Comparison of ENCODE assay signal across 18 cellular contexts in the genomic region with DNA sequence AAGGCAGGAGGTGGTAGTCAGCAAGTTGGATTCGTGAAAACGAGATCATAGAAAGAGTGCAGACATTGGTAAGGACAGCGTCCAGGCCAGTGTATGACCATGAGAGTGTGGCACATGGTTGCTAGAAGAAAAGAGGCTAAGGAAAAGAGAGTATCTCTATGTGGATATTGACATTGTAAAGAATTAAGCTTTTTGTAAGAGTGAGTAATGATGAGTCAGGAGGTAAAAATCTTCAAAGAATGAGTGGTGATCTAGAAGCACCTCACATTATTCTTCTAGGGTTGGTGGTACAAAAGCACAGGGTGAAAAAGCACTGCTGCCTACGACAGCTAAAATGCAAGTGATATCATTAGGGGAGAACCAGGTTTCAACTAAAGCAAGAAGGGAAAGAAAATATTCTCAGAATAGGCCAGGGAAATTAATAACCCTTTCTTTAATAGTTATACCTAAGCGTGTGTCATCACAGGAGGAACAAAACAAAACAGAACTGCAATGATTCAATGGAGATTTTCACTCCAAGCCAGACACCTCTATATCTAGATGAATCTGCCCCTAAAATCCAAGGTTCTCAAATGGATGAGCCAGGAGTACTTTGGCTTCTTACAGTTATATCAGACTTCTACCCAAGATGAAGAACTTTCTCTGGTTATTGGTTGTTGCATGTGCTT.
DNase-seq lines count a peak whose midpoint lies in the region; ATAC-seq, FAIRE-seq and TF ChIP-seq lines count a peak whose summit lies in the region.
"Had no signal": no experiment of that assay in that cellular context is flagged by ENCODE, and none has a peak within 500 bp of the region (broad histone marks: within the 10 kb centered on the region; RNA-seq: fewer than 3 reads in every experiment).

No MANE protein-coding gene starts in this region.

- TF ChIP-seq POLR2A in erythroblast (IDR thresholded peaks at IDR 0.05; ENCODE audit: low read length), result no peak
- no peak for TF ChIP-seq POLR2A in GM12891 (IDR thresholded peaks at IDR 0.05; ENCODE audit: low read depth, low read length)

- H3K36me3 Mint-ChIP-seq in natural killer cell treated with Interleukin-12 subunit alpha and Interleukin-12 subunit beta and Interleukin-15 and Interleukin-18, amount 100 ng/mL, for 72 hours, result no peaks in the 10 kb centered on the region
- H3K36me3 Mint-ChIP-seq: CD8-positive, alpha-beta T cell; naive thymus-derived CD4-positive, alpha-beta T cell had no signal

- POLR2A ChIA-PET in PC-9 (lab: Charles Lee; ENCODE audit: unreplicated experiment), result interaction anchor here (0.7 kb wide), 1 partner anchor 1512 kb away, joined by 7 read pairs; no protein-coding TSS in a partner anchor

- H3K79me2 ChIP-seq in PC-9 (ENCODE audit: low read depth), result no peaks in the 10 kb centered on the region

- peaks cover 7% of the 10 kb centered on the region for H3F3A ChIP-seq in PC-9 (ENCODE audit: insufficient read depth, low read depth)

- no peak overlapping the region for H3K4me3 Mint-ChIP-seq in natural killer cell treated with Interleukin-12 subunit alpha and Interleukin-12 subunit beta and Interleukin-15 and Interleukin-18, amount 100 ng/mL, for 72 hours
- H3K4me3 Mint-ChIP-seq: activated T-cell treated with anti-CD3 and anti-CD28 coated beads, Interleukin-2, amount 50 U/mL, for 4 hours; CD8-positive, alpha-beta T cell; naive thymus-derived CD4-positive, alpha-beta T cell had no signal

- no peak overlapping the region for H3K27ac Mint-ChIP-seq in natural killer cell treated with Interleukin-12 subunit alpha and Interleukin-12 subunit beta and Interleukin-15 and Interleukin-18, amount 100 ng/mL, for 72 hours
- H3K27ac Mint-ChIP-seq: CD8-positive, alpha-beta T cell; naive thymus-derived CD4-positive, alpha-beta T cell had no signal

- no peak for FAIRE-seq in GM12891 (lab: Jason Lieb, UNC)

- peaks cover 28% of the 10 kb centered on the region for H3K4me1 ChIP-seq in PC-9 (replicated peaks; ENCODE audit: insufficient read depth)
- H3K4me1 ChIP-seq: heart right ventricle, left ventricle myocardium inferior, sigmoid colon, stomach had no signal

- intact Hi-C loops in PC-9 (cut with micrococcal nuclease; ENCODE audit: unreplicated experiment), result loop anchor here (5.0 to 10.0 kb wide), 3 partner anchors 592 to 889 kb away; a partner anchor contains a TSS

- ATAC-seq in HG02610 (IDR thresholded peaks at IDR 0.05; ENCODE audit: unreplicated experiment), result no peak
- ATAC-seq in natural killer cell treated with Interleukin-12 subunit alpha and Interleukin-12 subunit beta and Interleukin-15 and Interleukin-18, amount 100 ng/mL, for 72 hours, result no peak
- ATAC-seq: activated T-cell treated with anti-CD3 and anti-CD28 coated beads, Interleukin-2, amount 50 U/mL, for 4 hours; CD8-positive, alpha-beta T cell; heart right ventricle; naive thymus-derived CD4-positive, alpha-beta T cell had no signal

- no peaks in the 10 kb centered on the region for H3K36me3 ChIP-seq in PC-9 (ENCODE audit: low read depth)
- H3K36me3 ChIP-seq: heart right ventricle, left ventricle myocardium inferior, sigmoid colon, stomach had no signal

- peaks cover 19% of the 10 kb centered on the region; the same call in 1 of the 2 replicates for H3K9me3 ChIP-seq in PC-9 (ENCODE audit: insufficient read depth, low read depth)
- H3K9me3 ChIP-seq: heart right ventricle, left ventricle myocardium inferior, sigmoid colon, stomach had no signal

- DNase-seq in EH (ENCODE audit: low read depth) (peak; percentile 80), PC-9 (peak; percentile 18 to 64), epithelial cell of prostate (ENCODE audit: low read depth, low spot score) (no peak), renal cortical epithelial cell (ENCODE audit: low read depth) (peak; percentile 90), erythroblast (lab: John Stamatoyannopoulos, UW) (no peak), GM12891 (ENCODE audit: insufficient read length, low spot score) (no peak)
- no peak for DNase-seq in natural killer cell treated with Interleukin-12 subunit alpha and Interleukin-12 subunit beta and Interleukin-15 and Interleukin-18, amount 100 ng/mL, for 72 hours (ENCODE audit: low spot score)
- DNase-seq: activated CD4-positive, alpha-beta T cell treated with anti-CD3 and anti-CD28 coated beads, Interleukin-2, amount 50 U/mL, for 1 hour; activated T-cell treated with anti-CD3 and anti-CD28 coated beads, Interleukin-2, amount 50 U/mL, for 4 hours; CD8-positive, alpha-beta T cell; heart right ventricle; left ventricle myocardium inferior; naive thymus-derived CD4-positive, alpha-beta T cell; NCI-H1417; NCI-H510A treated with DMSO at 0.1 percent for 48 hours; sigmoid colon; stomach had no signal

- H3K27ac ChIP-seq in PC-9, result no peak overlapping the region
- peak overlapping the region; percentile 17 for H3K27ac ChIP-seq in epithelial cell of prostate
- H3K27ac ChIP-seq: heart right ventricle, left ventricle myocardium inferior, sigmoid colon, stomach had no signal

- CTCF ChIA-PET in PC-9 (lab: Charles Lee), result no interaction called here

- H3K4me2 ChIP-seq in PC-9, result peak overlapping the region; percentile 6

- H2AFZ ChIP-seq in PC-9, result no peak overlapping the region

- no TSS peak for BruUV-seq in PC-9 (replicated peaks; lab: Mats Ljungman, UMichigan)

- no peaks in the 10 kb centered on the region for H3K27me3 ChIP-seq in PC-9 (ENCODE audit: insufficient read depth, low read depth)
- H3K27me3 ChIP-seq: heart right ventricle, sigmoid colon, stomach had no signal

- no peaks in the 10 kb centered on the region for H3K27me3 Mint-ChIP-seq in natural killer cell treated with Interleukin-12 subunit alpha and Interleukin-12 subunit beta and Interleukin-15 and Interleukin-18, amount 100 ng/mL, for 72 hours
- H3K27me3 Mint-ChIP-seq: naive thymus-derived CD4-positive, alpha-beta T cell had no signal

- no peak for TF ChIP-seq CTCF in PC-9 (conservative IDR thresholded peaks at IDR 0.05)

- no peaks in the 10 kb centered on the region for H4K20me1 ChIP-seq in PC-9 (ENCODE audit: insufficient read depth)

- H3K9me3 Mint-ChIP-seq in natural killer cell treated with Interleukin-12 subunit alpha and Interleukin-12 subunit beta and Interleukin-15 and Interleukin-18, amount 100 ng/mL, for 72 hours, result peaks cover 13% of the 10 kb centered on the region

- H3K9me2 ChIP-seq in PC-9 (ENCODE audit: insufficient read depth), result no peaks in the 10 kb centered on the region; the same call in 1 of the 2 replicates

- no peak overlapping the region for H3K4me3 ChIP-seq in PC-9
- H3K4me3 ChIP-seq: heart right ventricle, left ventricle myocardium inferior, sigmoid colon, stomach had no signal

- H3K4me1 Mint-ChIP-seq in natural killer cell treated with Interleukin-12 subunit alpha and Interleukin-12 subunit beta and Interleukin-15 and Interleukin-18, amount 100 ng/mL, for 72 hours (ENCODE audit: low read depth in 2 of 2), result no peaks in the 10 kb centered on the region
- H3K4me1 Mint-ChIP-seq: naive thymus-derived CD4-positive, alpha-beta T cell had no signal

TF ChIP-seq in GM12891, 5 proteins besides CTCF, POLR2A, EP300 and RAD21:
- TF ChIP-seq SPI1 (IDR thresholded peaks at IDR 0.05; ENCODE audit: low read depth, low read length), result no peak
- TF ChIP-seq TAF1 (IDR thresholded peaks at IDR 0.05; ENCODE audit: low read depth, low read length), result no peak
- TF ChIP-seq POLR2AphosphoS5 (IDR thresholded peaks at IDR 0.05; ENCODE audit: low read depth, low read length), result no peak
- TF ChIP-seq PAX5 (IDR thresholded peaks at IDR 0.05; ENCODE audit: insufficient read depth, low read length, severe bottlenecking), result no peak
- TF ChIP-seq POU2F2 (IDR thresholded peaks at IDR 0.05; ENCODE audit: low read depth, low read length), result no peak
TF ChIP-seq in GM12891: peak in this region for 0.

Comparison
In these comparisons a context has a peak if more than half of its experiments do, and no peak if none do; other contexts are left out.
1. DNase-seq: peak in EH (single experiment), PC-9 (2 of 2) and renal cortical epithelial cell (single experiment); none in epithelial cell of prostate (single experiment), erythroblast (0 of 2), GM12891 (single experiment) and natural killer cell treated with Interleukin-12 subunit alpha and Interleukin-12 subunit beta and Interleukin-15 and Interleukin-18, amount 100 ng/mL, for 72 hours (single experiment).